In genomic region chr1:186421446-186421845, GRCh38 we compare ENCODE assay signal across 26 cellular contexts. TPM values are rescaled to one million over a fixed set of nuclear protein-coding genes. Genes with fewer than 3 reads are reported as not detected.
"Had no signal": no experiment of that assay in that cellular context is flagged by ENCODE, and none has a peak within 500 bp of the region (broad histone marks: within the 10 kb centered on the region; RNA-seq: fewer than 3 reads in every experiment).

No MANE protein-coding gene starts in this region.

- H2AFZ ChIP-seq: hepatocyte had no signal

- H3K27me3 ChIP-seq: adrenal gland, breast epithelium, esophagus muscularis mucosa, hepatocyte, ovary, right lobe of liver, stomach had no signal

- H3K4me1 Mint-ChIP-seq: natural killer cell had no signal

- H3K27ac Mint-ChIP-seq: natural killer cell had no signal

- H3K9me3 Mint-ChIP-seq: activated T-helper 2 cell treated with anti-CD3 and anti-CD28 coated beads, Interferon-gamma antibody, Interleukin-2, Interleukin-4, amounts not matched to agents 10 μg/mL and 5 μg/mL and 100 μg/mL, durations not matched to agents 14 hours and 24 hours and 36 hours; natural killer cell; stimulated activated effector memory CD8-positive, alpha-beta T cell treated with anti-CD3 and anti-CD28 coated beads, Interleukin-12 subunit alpha, Interleukin-12 subunit beta, amount 100 ng/mL, for 72 hours had no signal

- H3K27ac ChIP-seq: esophagus muscularis mucosa, lower lobe of right lung, right lobe of liver had no signal

- H3K4me3 Mint-ChIP-seq: natural killer cell; stimulated activated effector memory CD8-positive, alpha-beta T cell treated with anti-CD3 and anti-CD28 coated beads, Interleukin-12 subunit alpha, Interleukin-12 subunit beta, amount 100 ng/mL, for 72 hours had no signal

- H3K4me3 ChIP-seq: adrenal gland, breast epithelium, esophagus muscularis mucosa, hepatocyte, lower lobe of right lung, ovary, right lobe of liver, smooth muscle cell, stomach had no signal

- H3K4me1 ChIP-seq: adrenal gland, breast epithelium, lower lobe of right lung, right lobe of liver had no signal

- DNase-seq: activated CD4-positive, alpha-beta T cell treated with anti-CD3 and anti-CD28 coated beads, Interleukin-2, amount 50 U/mL, for 4 hours; activated naive CD4-positive, alpha-beta T cell treated with Interleukin-2 at 50 U/mL for 16 hours; activated T-cell treated with anti-CD3 and anti-CD28 coated beads, Interleukin-2, amount 50 U/mL, for 1 hour; adrenal gland; cortex of kidney; effector CD4-positive, alpha-beta T cell; islet precursor cell; left colon; lower lobe of right lung; natural killer cell; right lobe of liver; stimulated activated CD4-positive, alpha-beta T cell treated with anti-CD3 and anti-CD28 coated beads, Interleukin-4, amount 100 ng/mL, for 24 hours; stomach; SW 1271; T1000; trophoblast cell had no signal

- H3K79me2 ChIP-seq: hepatocyte had no signal

- H3K4me2 ChIP-seq: hepatocyte, smooth muscle cell had no signal

- ATAC-seq: left colon; lower lobe of right lung; natural killer cell; right lobe of liver; stimulated activated effector memory CD8-positive, alpha-beta T cell treated with anti-CD3 and anti-CD28 coated beads, Interleukin-12 subunit alpha, Interleukin-12 subunit beta, amount 100 ng/mL, for 72 hours had no signal

- H3K36me3 ChIP-seq: breast epithelium, ovary had no signal

RNA-seq across cellular contexts. Expression of gene PDC, which starts 39.5 kb away (rescaled TPM):
- total RNA-seq: activated T-helper 2 cell treated with anti-CD3 and anti-CD28 coated beads, Interferon-gamma antibody, Interleukin-2, Interleukin-4, amounts not matched to agents 10 μg/mL and 5 μg/mL and 100 μg/mL, durations not matched to agents 14 hours and 24 hours and 36 hours; adrenal gland; astrocyte; breast epithelium; endothelial cell of umbilical vein; esophagus muscularis mucosa; hepatocyte; left colon; lower lobe of right lung; natural killer cell; ovary; right lobe of liver; smooth muscle cell; stomach; temporal lobe had no signal
